ENCODE assay signal across 30 cellular contexts in genomic region chr2:10320575-10320931, GRCh38.
"Had no signal": no experiment of that assay in that cellular context is flagged by ENCODE, and none has a peak within 500 bp of the region (broad histone marks: within the 10 kb centered on the region; RNA-seq: fewer than 3 reads in every experiment).

No MANE protein-coding gene starts in this region.

- H3K36me3 ChIP-seq: gastrocnemius medialis, pancreas, prostate gland, transverse colon had no signal

- H3K27me3 Mint-ChIP-seq: naive B cell; stimulated activated naive B cell treated with anti-CD40 and anti-IgM and Interleukin-4, amounts not matched to agents 10 μg/mL and 1 μg/mL and 100 μg/mL, for 72 hours had no signal

- H3K4me3 Mint-ChIP-seq: mesothelial cell of epicardium; neural crest cell; stimulated activated naive B cell treated with anti-CD40 and anti-IgM and Interleukin-4, amounts not matched to agents 10 μg/mL and 1 μg/mL and 100 μg/mL, for 72 hours; T-helper 2 cell treated with Interferon-gamma antibody and Interleukin-4, amounts not matched to agents 5 μg/mL and 100 μg/mL, for 36 hours had no signal

- H3K27ac Mint-ChIP-seq: mesothelial cell of epicardium; T-helper 2 cell treated with Interferon-gamma antibody and Interleukin-4, amounts not matched to agents 5 μg/mL and 100 μg/mL, for 36 hours had no signal

- H3K27ac ChIP-seq: coronary artery, dorsolateral prefrontal cortex, gastrocnemius medialis, pancreas, prostate gland, transverse colon had no signal

- H3K27me3 ChIP-seq: dorsolateral prefrontal cortex, gastrocnemius medialis, pancreas, transverse colon had no signal

- H3K4me3 ChIP-seq: coronary artery, dorsolateral prefrontal cortex, gastrocnemius medialis, pancreas, prostate gland, smooth muscle cell, transverse colon had no signal

- H3K4me1 ChIP-seq: gastrocnemius medialis, prostate gland had no signal

- DNase-seq: activated CD4-positive, alpha-beta T cell treated with anti-CD3 and anti-CD28 coated beads for 4 hours; activated CD4-positive, alpha-beta T cell treated with anti-CD3 and anti-CD28 coated beads, Interleukin-2, amount 50 U/mL, for 48 hours; activated CD4-positive, CD25-positive, alpha-beta regulatory T cell; activated CD8-positive, alpha-beta memory T cell treated with anti-CD3 and anti-CD28 coated beads for 24 hours; activated gamma-delta T cell treated with Interleukin-2 at 50 U/mL for 16 hours; cerebellar nuclear complex; effector memory CD4-positive, alpha-beta T cell; erythroblast; gastrocnemius medialis; glutamatergic neuron; hippocampal formation; kidney; left colon; mammary epithelial cell; naive B cell; nucleus accumbens; stimulated activated CD4-positive, alpha-beta T cell treated with anti-CD3 and anti-CD28 coated beads, Interleukin-1b, Interleukin-23, amount 100 ng/mL, for 48 hours; stimulated activated CD4-positive, alpha-beta T cell treated with anti-CD3 and anti-CD28 coated beads, Interleukin-4, amount 100 ng/mL, for 4 hours; stimulated activated CD8-positive, alpha-beta memory T cell treated with anti-CD3 and anti-CD28 coated beads, Interleukin-4, amount 100 ng/mL, for 48 hours; stimulated activated naive B cell treated with anti-CD40 and anti-IgM and Interleukin-4, amounts not matched to agents 10 μg/mL and 1 μg/mL and 100 μg/mL, for 72 hours; transverse colon had no signal

- H3K9me3 ChIP-seq: gastrocnemius medialis, pancreas, prostate gland, transverse colon had no signal

- ATAC-seq: activated naive CD4-positive, alpha-beta T cell treated with anti-CD3 and anti-CD28 coated beads, Interleukin-2, amount 50 U/mL, for 72 hours; gastrocnemius medialis; left colon; stimulated activated naive B cell treated with anti-CD40 and anti-IgM and Interleukin-4, amounts not matched to agents 10 μg/mL and 1 μg/mL and 100 μg/mL, for 72 hours had no signal

- H3K9me3 Mint-ChIP-seq: mesothelial cell of epicardium; neural crest cell; T-helper 2 cell treated with Interferon-gamma antibody and Interleukin-4, amounts not matched to agents 5 μg/mL and 100 μg/mL, for 36 hours had no signal

- H3K4me1 Mint-ChIP-seq: mesothelial cell of epicardium had no signal
